In the genomic region with DNA sequence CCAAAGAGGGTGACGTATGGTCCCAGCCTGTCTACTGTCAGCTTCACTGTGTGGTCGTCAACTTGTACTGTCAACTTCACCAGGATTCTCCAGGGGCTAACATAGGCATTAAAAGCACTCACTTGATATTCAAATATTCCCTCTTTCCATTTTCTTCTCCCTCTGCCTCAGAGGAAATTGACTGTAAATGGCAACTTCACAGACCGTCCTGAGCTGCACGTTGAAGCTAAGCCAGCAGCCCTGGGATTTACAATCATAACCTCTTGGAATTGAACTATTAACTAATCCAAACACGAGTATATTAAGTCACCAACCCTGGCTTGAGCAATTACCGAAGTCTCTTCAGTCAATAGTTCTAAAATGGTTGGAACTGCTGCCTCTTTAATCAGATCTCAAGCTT, we compare ENCODE assay signal across 2 cellular contexts.
TF ChIP-seq lines count a peak whose summit lies in the region.

No MANE protein-coding gene starts in this region.

TF ChIP-seq in HepG2, 621 proteins besides CTCF, POLR2A, EP300 and RAD21:
- TF ChIP-seq ZBTB8A (CRISPR knock-in tag; IDR thresholded peaks at IDR 0.05; ENCODE audit: borderline replicate concordance, low read depth), result no peak
- TF ChIP-seq, protein P1, sequence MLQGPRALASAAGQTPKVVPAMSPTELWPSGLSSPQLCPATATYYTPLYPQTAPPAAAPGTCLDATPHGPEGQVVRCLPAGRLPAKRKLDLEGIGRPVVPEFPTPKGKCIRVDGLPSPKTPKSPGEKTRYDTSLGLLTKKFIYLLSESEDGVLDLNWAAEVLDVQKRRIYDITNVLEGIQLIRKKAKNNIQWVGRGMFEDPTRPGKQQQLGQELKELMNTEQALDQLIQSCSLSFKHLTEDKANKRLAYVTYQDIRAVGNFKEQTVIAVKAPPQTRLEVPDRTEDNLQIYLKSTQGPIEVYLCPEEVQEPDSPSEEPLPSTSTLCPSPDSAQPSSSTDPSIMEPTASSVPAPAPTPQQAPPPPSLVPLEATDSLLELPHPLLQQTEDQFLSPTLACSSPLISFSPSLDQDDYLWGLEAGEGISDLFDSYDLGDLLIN (CRISPR knock-in tag; IDR thresholded peaks at IDR 0.05; ENCODE audit: borderline replicate concordance), result no peak
- TF ChIP-seq, protein P2, sequence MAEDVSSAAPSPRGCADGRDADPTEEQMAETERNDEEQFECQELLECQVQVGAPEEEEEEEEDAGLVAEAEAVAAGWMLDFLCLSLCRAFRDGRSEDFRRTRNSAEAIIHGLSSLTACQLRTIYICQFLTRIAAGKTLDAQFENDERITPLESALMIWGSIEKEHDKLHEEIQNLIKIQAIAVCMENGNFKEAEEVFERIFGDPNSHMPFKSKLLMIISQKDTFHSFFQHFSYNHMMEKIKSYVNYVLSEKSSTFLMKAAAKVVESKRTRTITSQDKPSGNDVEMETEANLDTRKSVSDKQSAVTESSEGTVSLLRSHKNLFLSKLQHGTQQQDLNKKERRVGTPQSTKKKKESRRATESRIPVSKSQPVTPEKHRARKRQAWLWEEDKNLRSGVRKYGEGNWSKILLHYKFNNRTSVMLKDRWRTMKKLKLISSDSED (CRISPR knock-in tag; IDR thresholded peaks at IDR 0.05), result no peak
- TF ChIP-seq CREB1 (IDR thresholded peaks at IDR 0.05), result 0 out of 2 replicates have a peak, but pooled peaks have one; percentile 9
- no peak for TF ChIP-seq CREB1 (CRISPR knock-in tag; IDR thresholded peaks at IDR 0.05)
- TF ChIP-seq BHLHE40 (IDR thresholded peaks at IDR 0.05; ENCODE audit: low read length), result no peak

TF ChIP-seq in neural cell, 6 proteins besides CTCF, POLR2A, EP300 and RAD21:
- TF ChIP-seq EZH2 (IDR thresholded peaks at IDR 0.05; ENCODE audit: borderline replicate concordance, insufficient read depth, low read length, poor library complexity, severe bottlenecking) (no peak), SMC3 (conservative IDR thresholded peaks at IDR 0.05; ENCODE audit: poor library complexity) (no peak), MXI1 (conservative IDR thresholded peaks at IDR 0.05; ENCODE audit: poor library complexity, severe bottlenecking) (no peak), POLR2AphosphoS5 (IDR thresholded peaks at IDR 0.05) (peak; percentile 88), TAF1 (IDR thresholded peaks at IDR 0.05; ENCODE audit: low read depth) (no peak)
- TF ChIP-seq, protein P3, sequence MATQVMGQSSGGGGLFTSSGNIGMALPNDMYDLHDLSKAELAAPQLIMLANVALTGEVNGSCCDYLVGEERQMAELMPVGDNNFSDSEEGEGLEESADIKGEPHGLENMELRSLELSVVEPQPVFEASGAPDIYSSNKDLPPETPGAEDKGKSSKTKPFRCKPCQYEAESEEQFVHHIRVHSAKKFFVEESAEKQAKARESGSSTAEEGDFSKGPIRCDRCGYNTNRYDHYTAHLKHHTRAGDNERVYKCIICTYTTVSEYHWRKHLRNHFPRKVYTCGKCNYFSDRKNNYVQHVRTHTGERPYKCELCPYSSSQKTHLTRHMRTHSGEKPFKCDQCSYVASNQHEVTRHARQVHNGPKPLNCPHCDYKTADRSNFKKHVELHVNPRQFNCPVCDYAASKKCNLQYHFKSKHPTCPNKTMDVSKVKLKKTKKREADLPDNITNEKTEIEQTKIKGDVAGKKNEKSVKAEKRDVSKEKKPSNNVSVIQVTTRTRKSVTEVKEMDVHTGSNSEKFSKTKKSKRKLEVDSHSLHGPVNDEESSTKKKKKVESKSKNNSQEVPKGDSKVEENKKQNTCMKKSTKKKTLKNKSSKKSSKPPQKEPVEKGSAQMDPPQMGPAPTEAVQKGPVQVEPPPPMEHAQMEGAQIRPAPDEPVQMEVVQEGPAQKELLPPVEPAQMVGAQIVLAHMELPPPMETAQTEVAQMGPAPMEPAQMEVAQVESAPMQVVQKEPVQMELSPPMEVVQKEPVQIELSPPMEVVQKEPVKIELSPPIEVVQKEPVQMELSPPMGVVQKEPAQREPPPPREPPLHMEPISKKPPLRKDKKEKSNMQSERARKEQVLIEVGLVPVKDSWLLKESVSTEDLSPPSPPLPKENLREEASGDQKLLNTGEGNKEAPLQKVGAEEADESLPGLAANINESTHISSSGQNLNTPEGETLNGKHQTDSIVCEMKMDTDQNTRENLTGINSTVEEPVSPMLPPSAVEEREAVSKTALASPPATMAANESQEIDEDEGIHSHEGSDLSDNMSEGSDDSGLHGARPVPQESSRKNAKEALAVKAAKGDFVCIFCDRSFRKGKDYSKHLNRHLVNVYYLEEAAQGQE (IDR thresholded peaks at IDR 0.05; ENCODE audit: borderline replicate concordance), result peak; percentile 96
